ENCODE assay signal across 7 cellular contexts in genomic region chr1:30823627-30823968, GRCh38.
A peak's percentile ranks its signal among the peaks of the same experiment; 100 is the strongest.
DNase-seq lines count a peak whose midpoint lies in the region; ATAC-seq and TF ChIP-seq lines count a peak whose summit lies in the region.

No MANE protein-coding gene starts in this region.

- TF ChIP-seq CTCF in brain microvascular endothelial cell (IDR thresholded peaks at IDR 0.05; ENCODE audit: low read depth, low read length, missing control alignments) (no peak), thyroid gland (IDR thresholded peaks at IDR 0.05) (no peak)

- peak overlapping the region; percentile 54 for H3K4me3 ChIP-seq in MG63
- peak overlapping the region; percentile 9 for H3K4me3 ChIP-seq in brain microvascular endothelial cell (ENCODE audit: low read depth, low read length)
- H3K4me3 ChIP-seq in thyroid gland (replicated peaks in 1 of 3) = peak overlapping the region in 1 of 3 donors; percentile 15

- ATAC-seq in memory B cell (ENCODE audit: low read depth) (no peak), GM18502 (IDR thresholded peaks at IDR 0.05; ENCODE audit: poor library complexity, unreplicated experiment) (no peak), GM21529 (IDR thresholded peaks at IDR 0.05; ENCODE audit: unreplicated experiment) (no peak)

- H3K9me3 Mint-ChIP-seq in memory B cell = no peaks in the 10 kb centered on the region

- H3K36me3 ChIP-seq in MG63 (no peaks in the 10 kb centered on the region), brain microvascular endothelial cell (replicated peaks) (no peaks in the 10 kb centered on the region), thyroid gland (no peaks in the 10 kb centered on the region)

- TF ChIP-seq POLR2A in thyroid gland (IDR thresholded peaks at IDR 0.05) = no peak

- H3K4me1 ChIP-seq in thyroid gland = peaks cover 14 to 18% of the 10 kb centered on the region in 2 donors

- peak overlapping the region; percentile 86 for H3K4me3 Mint-ChIP-seq in memory B cell

- intact Hi-C loops in thyroid gland (cut with DNase I) = no loop called here

- H3K9me3 ChIP-seq in MG63 = no peaks in the 10 kb centered on the region
- H3K9me3 ChIP-seq in thyroid gland = no peaks in the 10 kb centered on the region

- no peaks in the 10 kb centered on the region for H3K36me3 Mint-ChIP-seq in memory B cell

- DNase-seq in MG63 (no peak), brain microvascular endothelial cell (no peak), memory B cell (ENCODE audit: low spot score in 2 of 2) (no peak), thyroid gland (peak in 1 of 2 donors; percentile 19), AG08396 (ENCODE audit: low spot score) (no peak)

- no peaks in the 10 kb centered on the region for H3K27me3 ChIP-seq in MG63
- H3K27me3 ChIP-seq in brain microvascular endothelial cell (replicated peaks) = no peaks in the 10 kb centered on the region
- H3K27me3 ChIP-seq in thyroid gland = no peaks in the 10 kb centered on the region

- peak overlapping the region; percentile 78 for H3K27ac ChIP-seq in brain microvascular endothelial cell
- H3K27ac ChIP-seq in thyroid gland = peak overlapping the region; percentile 91 to 99 (median 93)

- WGBS in thyroid gland, 2 donors = 49 to 76% methylated on average over 3 of the region's 3 CpGs

- H3K27ac Mint-ChIP-seq in memory B cell = no peak overlapping the region

- H3K27me3 Mint-ChIP-seq in memory B cell = peaks cover 38% of the 10 kb centered on the region

- in situ Hi-C loops in brain microvascular endothelial cell (cut with HindIII; ENCODE audit: low pct_ligation_motif_present, low sequenced_read_pairs) = no loop called here

- H3K4me1 Mint-ChIP-seq in memory B cell = peaks cover 14% of the 10 kb centered on the region
